ENCODE assay signal across 32 cellular contexts in the genomic region with DNA sequence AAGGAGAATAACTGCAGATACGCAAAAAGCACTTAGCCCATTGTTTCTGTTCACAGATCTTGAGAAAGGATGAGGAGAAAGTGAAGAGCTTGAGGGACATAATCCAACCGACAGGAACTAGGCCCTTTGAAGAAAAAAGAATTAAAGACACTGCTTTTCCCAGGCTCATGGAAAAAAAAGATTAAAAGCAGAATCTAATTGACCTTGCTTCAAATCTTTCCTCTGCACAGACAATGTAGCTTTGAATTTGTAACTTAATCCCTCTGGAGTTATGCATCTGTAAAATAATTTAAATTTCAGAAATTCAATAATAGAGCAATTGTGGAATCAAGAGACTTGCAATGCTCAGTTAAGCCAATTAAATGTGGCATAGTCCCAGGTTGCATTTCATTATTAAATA.
"Had no signal": no experiment of that assay in that cellular context is flagged by ENCODE, and none has a peak within 500 bp of the region (broad histone marks: within the 10 kb centered on the region; RNA-seq: fewer than 3 reads in every experiment).

No MANE protein-coding gene starts in this region.

- H3K36me3 ChIP-seq: adrenal gland, brain microvascular endothelial cell, breast epithelium had no signal

- H3K4me3 ChIP-seq: adrenal gland, body of pancreas, breast epithelium had no signal

- ATAC-seq: activated CD8-positive, alpha-beta T cell treated with anti-CD3 and anti-CD28 coated beads for 36 hours; activated naive CD4-positive, alpha-beta T cell treated with anti-CD3 and anti-CD28 coated beads, Interleukin-2, amount 50 U/mL, for 72 hours; activated T-cell treated with anti-CD3 and anti-CD28 coated beads, Interleukin-2, amount 50 U/mL, for 4 hours; activated T-cell treated with anti-CD3 and anti-CD28 coated beads, Interleukin-2, amount 50 U/mL, for 72 hours; activated T-helper 17 cell treated with anti-CD3 and anti-CD28 coated beads, Interleukin-2, amount 50 U/mL, for 72 hours; body of pancreas had no signal

- H3K27ac ChIP-seq: adrenal gland, body of pancreas, brain microvascular endothelial cell, breast epithelium, VCaP had no signal

- DNase-seq: activated B cell treated with CpG ODN at 0.5 μM for 24 hours; activated CD4-positive, alpha-beta memory T cell treated with anti-CD3 and anti-CD28 coated beads for 36 hours; activated CD4-positive, alpha-beta T cell treated with anti-CD3 and anti-CD28 coated beads for 4 hours; activated CD4-positive, alpha-beta T cell treated with anti-CD3 and anti-CD28 coated beads, Interleukin-2, amount 10 ng/mL, durations not matched to agents 24 days and 14 days; activated CD4-positive, alpha-beta T cell treated with anti-CD3 and anti-CD28 coated beads, Interleukin-2, amount 50 U/mL, for 1 hour; activated CD4-positive, alpha-beta T cell treated with anti-CD3 and anti-CD28 coated beads, Interleukin-2, amount 50 U/mL, for 4 hours; activated CD4-positive, CD25-positive, alpha-beta regulatory T cell treated with anti-CD3 and anti-CD28 coated beads, Interleukin-2, amount 50 U/mL, for 72 hours; activated CD8-positive, alpha-beta memory T cell treated with anti-CD3 and anti-CD28 coated beads, Interleukin-2, amount 50 U/mL, for 4 hours; activated CD8-positive, alpha-beta T cell treated with anti-CD3 and anti-CD28 coated beads for 36 hours; activated effector memory CD4-positive, alpha-beta T cell treated with anti-CD3 and anti-CD28 coated beads, Interleukin-2, amount 50 U/mL, for 16 hours; activated gamma-delta T cell treated with Interleukin-2 at 50 U/mL for 16 hours; activated naive CD4-positive, alpha-beta T cell; activated naive CD4-positive, alpha-beta T cell treated with anti-CD3 and anti-CD28 coated beads for 36 hours; activated naive CD4-positive, alpha-beta T cell treated with anti-CD3 and anti-CD28 coated beads, Interleukin-2, amount 50 U/mL, for 16 hours; activated naive CD8-positive, alpha-beta T cell treated with anti-CD3 and anti-CD28 coated beads for 36 hours; activated T-cell treated with anti-CD3 and anti-CD28 coated beads for 4 hours; activated T-cell treated with anti-CD3 and anti-CD28 coated beads, Interleukin-2, amount 50 U/mL, for 1 hour; activated T-cell treated with anti-CD3 and anti-CD28 coated beads, Interleukin-2, amount 50 U/mL, for 4 hours; activated T-cell treated with anti-CD3 and anti-CD28 coated beads, Interleukin-2, amount 50 U/mL, for 72 hours; adrenal gland; amniotic stem cell; aorta; body of pancreas; brain microvascular endothelial cell; central memory CD4-positive, alpha-beta T cell; T-helper 1 cell; T-helper 2 cell; T-helper 9 cell had no signal

- H3K4me1 ChIP-seq: adrenal gland, body of pancreas, breast epithelium had no signal

- H3K9me3 ChIP-seq: adrenal gland, body of pancreas, breast epithelium had no signal

- H3K27me3 ChIP-seq: adrenal gland, body of pancreas, brain microvascular endothelial cell, breast epithelium had no signal
